In the genomic region with DNA sequence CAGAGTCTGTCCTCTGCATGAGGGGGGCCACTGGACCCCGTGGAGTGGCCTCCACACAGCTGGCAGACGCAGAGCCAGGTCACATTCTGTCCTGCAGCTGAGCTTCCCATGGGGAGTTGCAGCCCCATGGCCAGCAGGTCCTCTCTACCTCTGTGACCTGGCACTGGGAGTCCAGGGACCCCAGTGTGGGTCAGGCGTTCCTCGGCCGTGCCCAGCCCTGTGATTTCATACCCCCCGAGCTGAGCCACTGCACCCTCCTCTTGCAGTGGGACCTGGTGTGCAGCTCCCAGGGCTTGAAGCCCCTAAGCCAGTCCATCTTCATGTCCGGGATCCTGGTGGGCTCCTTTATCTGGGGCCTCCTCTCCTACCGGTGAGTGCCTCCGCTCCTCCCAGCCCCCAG, we compare ENCODE assay signal across 1 cellular context.
TF ChIP-seq lines count a peak whose summit lies in the region.

No MANE protein-coding gene starts in this region.

TF ChIP-seq in IMR-90, 13 proteins besides CTCF, POLR2A, EP300 and RAD21 (continued from another document):
- TF ChIP-seq USF2 (IDR thresholded peaks at IDR 0.05; ENCODE audit: low read depth, low read length), result no peak
- TF ChIP-seq RFX5 (IDR thresholded peaks at IDR 0.05; ENCODE audit: low read depth, low read length), result no peak
- no peak for TF ChIP-seq SMC3 (IDR thresholded peaks at IDR 0.05; ENCODE audit: low read depth, low read length)
- TF ChIP-seq, protein P1, sequence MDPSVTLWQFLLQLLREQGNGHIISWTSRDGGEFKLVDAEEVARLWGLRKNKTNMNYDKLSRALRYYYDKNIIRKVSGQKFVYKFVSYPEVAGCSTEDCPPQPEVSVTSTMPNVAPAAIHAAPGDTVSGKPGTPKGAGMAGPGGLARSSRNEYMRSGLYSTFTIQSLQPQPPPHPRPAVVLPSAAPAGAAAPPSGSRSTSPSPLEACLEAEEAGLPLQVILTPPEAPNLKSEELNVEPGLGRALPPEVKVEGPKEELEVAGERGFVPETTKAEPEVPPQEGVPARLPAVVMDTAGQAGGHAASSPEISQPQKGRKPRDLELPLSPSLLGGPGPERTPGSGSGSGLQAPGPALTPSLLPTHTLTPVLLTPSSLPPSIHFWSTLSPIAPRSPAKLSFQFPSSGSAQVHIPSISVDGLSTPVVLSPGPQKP (IDR thresholded peaks at IDR 0.05; ENCODE audit: borderline replicate concordance, low read depth, low read length), result no peak
- no peak for TF ChIP-seq MAFK (IDR thresholded peaks at IDR 0.05; ENCODE audit: low read depth, low read length)
- no peak for TF ChIP-seq BHLHE40 (IDR thresholded peaks at IDR 0.05; ENCODE audit: low read depth, low read length)
- no peak for TF ChIP-seq FOS (IDR thresholded peaks at IDR 0.05; ENCODE audit: low read depth, low read length)
- no peak for TF ChIP-seq NFE2L2 (IDR thresholded peaks at IDR 0.05; ENCODE audit: low read depth, low read length)
- no peak for TF ChIP-seq MAZ (IDR thresholded peaks at IDR 0.05; ENCODE audit: borderline replicate concordance, low read depth, low read length)
- TF ChIP-seq CEBPB (IDR thresholded peaks at IDR 0.05; ENCODE audit: low read depth, low read length), result no peak
- TF ChIP-seq CHD1 (IDR thresholded peaks at IDR 0.05; ENCODE audit: low read depth, low read length), result no peak
- TF ChIP-seq RCOR1 (IDR thresholded peaks at IDR 0.05; ENCODE audit: insufficient replicate concordance, low read length), result no peak
